Comparison of ENCODE assay signal across 11 cellular contexts in the genomic region with DNA sequence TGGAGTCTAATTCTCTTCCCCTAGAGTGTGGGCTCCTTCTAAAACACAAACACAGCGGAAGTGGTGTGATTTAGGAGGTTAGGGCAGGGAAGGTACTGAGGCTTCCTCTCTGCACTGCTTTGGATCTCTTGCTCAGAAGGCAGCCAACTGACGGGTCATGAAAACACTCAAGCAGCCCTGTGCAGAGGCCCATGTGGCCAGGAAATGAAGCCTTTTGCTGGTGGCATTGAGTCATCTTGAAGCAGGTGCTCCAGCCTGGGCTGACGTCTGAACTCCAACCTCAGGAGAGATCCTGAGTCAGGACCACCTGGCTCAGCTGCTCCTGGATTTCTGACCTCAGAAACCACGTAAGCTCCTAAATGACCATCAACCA.
DNase-seq lines count a peak whose midpoint lies in the region; ATAC-seq lines count a peak whose summit lies in the region.
"Had no signal": no experiment of that assay in that cellular context is flagged by ENCODE, and none has a peak within 500 bp of the region (broad histone marks: within the 10 kb centered on the region; RNA-seq: fewer than 3 reads in every experiment).

No MANE protein-coding gene starts in this region.

- peak overlapping the region; percentile 97 for H3K27ac Mint-ChIP-seq in activated naive CD8-positive, alpha-beta T cell treated with anti-CD3 and anti-CD28 coated beads, Interleukin-2, amount 10 ng/mL, durations not matched to agents 7 days and 5 days
- H3K27ac Mint-ChIP-seq in stimulated activated effector memory CD8-positive, alpha-beta T cell treated with anti-CD3 and anti-CD28 coated beads, Interleukin-12 subunit alpha, Interleukin-12 subunit beta, amount 100 ng/mL, for 72 hours = peak overlapping the region; percentile 72

- peak; percentile 27 for DNase-seq in NK-92 treated with Interleukin-12 subunit alpha and Interleukin-12 subunit beta, amount 100 ng/mL, for 24 hours (lab: John Stamatoyannopoulos, UW)
- no peak for DNase-seq in NK-92 (lab: John Stamatoyannopoulos, UW; ENCODE audit: unreplicated experiment)
- DNase-seq in activated CD4-positive, alpha-beta T cell treated with anti-CD3 and anti-CD28 coated beads, Interleukin-2, amount 50 U/mL, for 1 hour = peak; percentile 16
- DNase-seq in activated naive CD8-positive, alpha-beta T cell treated with anti-CD3 and anti-CD28 coated beads, Interleukin-2, amount 10 ng/mL, durations not matched to agents 7 days and 5 days = peak; percentile 60
- peak; percentile 27 to 62 for DNase-seq in stimulated activated effector memory CD8-positive, alpha-beta T cell treated with anti-CD3 and anti-CD28 coated beads, Interleukin-12 subunit alpha, Interleukin-12 subunit beta, amount 100 ng/mL, for 72 hours (ENCODE audit: low spot score in 2 of 2)
- no peak for DNase-seq in GM03348 (ENCODE audit: low spot score)
- DNase-seq: esophagus squamous epithelium, NCI-H446 treated with DMSO at 0.1 percent for 48 hours, pancreas had no signal

- H3K9me3 Mint-ChIP-seq in activated naive CD8-positive, alpha-beta T cell treated with anti-CD3 and anti-CD28 coated beads, Interleukin-2, amount 10 ng/mL, durations not matched to agents 7 days and 5 days = no peaks in the 10 kb centered on the region
- no peaks in the 10 kb centered on the region for H3K9me3 Mint-ChIP-seq in stimulated activated effector memory CD8-positive, alpha-beta T cell treated with anti-CD3 and anti-CD28 coated beads, Interleukin-12 subunit alpha, Interleukin-12 subunit beta, amount 100 ng/mL, for 72 hours

- H3K4me1 Mint-ChIP-seq in activated naive CD8-positive, alpha-beta T cell treated with anti-CD3 and anti-CD28 coated beads, Interleukin-2, amount 10 ng/mL, durations not matched to agents 7 days and 5 days = peaks cover 53% of the 10 kb centered on the region
- peaks cover 45% of the 10 kb centered on the region for H3K4me1 Mint-ChIP-seq in stimulated activated effector memory CD8-positive, alpha-beta T cell treated with anti-CD3 and anti-CD28 coated beads, Interleukin-12 subunit alpha, Interleukin-12 subunit beta, amount 100 ng/mL, for 72 hours

- H3K4me3 Mint-ChIP-seq in activated naive CD8-positive, alpha-beta T cell treated with anti-CD3 and anti-CD28 coated beads, Interleukin-2, amount 10 ng/mL, durations not matched to agents 7 days and 5 days = peak overlapping the region; percentile 72
- peak overlapping the region; percentile 46 for H3K4me3 Mint-ChIP-seq in stimulated activated effector memory CD8-positive, alpha-beta T cell treated with anti-CD3 and anti-CD28 coated beads, Interleukin-12 subunit alpha, Interleukin-12 subunit beta, amount 100 ng/mL, for 72 hours

- H3K36me3 Mint-ChIP-seq in activated naive CD8-positive, alpha-beta T cell treated with anti-CD3 and anti-CD28 coated beads, Interleukin-2, amount 10 ng/mL, durations not matched to agents 7 days and 5 days = no peaks in the 10 kb centered on the region
- H3K36me3 Mint-ChIP-seq in stimulated activated effector memory CD8-positive, alpha-beta T cell treated with anti-CD3 and anti-CD28 coated beads, Interleukin-12 subunit alpha, Interleukin-12 subunit beta, amount 100 ng/mL, for 72 hours = no peaks in the 10 kb centered on the region

- POLR2A ChIA-PET in activated naive CD8-positive, alpha-beta T cell treated with anti-CD3 and anti-CD28 coated beads, Interleukin-2, amount 10 ng/mL, durations not matched to agents 7 days and 5 days (lab: Charles Lee) = interaction anchor here (0.6 to 1.0 kb wide), 2 partner anchors 44 to 685 kb away, joined by 3 read pairs; no protein-coding TSS in a partner anchor

- ATAC-seq in activated naive CD8-positive, alpha-beta T cell treated with anti-CD3 and anti-CD28 coated beads, Interleukin-2, amount 10 ng/mL, durations not matched to agents 7 days and 5 days (ENCODE audit: low read depth) = peak; percentile 91
- ATAC-seq in stimulated activated effector memory CD8-positive, alpha-beta T cell treated with anti-CD3 and anti-CD28 coated beads, Interleukin-12 subunit alpha, Interleukin-12 subunit beta, amount 100 ng/mL, for 72 hours = peak; percentile 95
- ATAC-seq in GM21526 (IDR thresholded peaks at IDR 0.05; ENCODE audit: low FRiP score, unreplicated experiment) (no peak), HG02642 (IDR thresholded peaks at IDR 0.05; ENCODE audit: poor library complexity, unreplicated experiment) (no peak)
- ATAC-seq: pancreas had no signal

- H3K27me3 Mint-ChIP-seq in activated naive CD8-positive, alpha-beta T cell treated with anti-CD3 and anti-CD28 coated beads, Interleukin-2, amount 10 ng/mL, durations not matched to agents 7 days and 5 days = peaks cover 2% of the 10 kb centered on the region

Comparison
In these comparisons a context has a peak if more than half of its experiments do, and no peak if none do; other contexts are left out.
1. DNase-seq: peak in NK-92 treated with Interleukin-12 subunit alpha and Interleukin-12 subunit beta, amount 100 ng/mL, for 24 hours (single experiment), activated CD4-positive, alpha-beta T cell treated with anti-CD3 and anti-CD28 coated beads, Interleukin-2, amount 50 U/mL, for 1 hour (single experiment), activated naive CD8-positive, alpha-beta T cell treated with anti-CD3 and anti-CD28 coated beads, Interleukin-2, amount 10 ng/mL, durations not matched to agents 7 days and 5 days (single experiment) and stimulated activated effector memory CD8-positive, alpha-beta T cell treated with anti-CD3 and anti-CD28 coated beads, Interleukin-12 subunit alpha, Interleukin-12 subunit beta, amount 100 ng/mL, for 72 hours (2 of 2); none in NK-92 (single experiment) and GM03348 (single experiment).
2. ATAC-seq: peak in activated naive CD8-positive, alpha-beta T cell treated with anti-CD3 and anti-CD28 coated beads, Interleukin-2, amount 10 ng/mL, durations not matched to agents 7 days and 5 days (single experiment) and stimulated activated effector memory CD8-positive, alpha-beta T cell treated with anti-CD3 and anti-CD28 coated beads, Interleukin-12 subunit alpha, Interleukin-12 subunit beta, amount 100 ng/mL, for 72 hours (single experiment); none in GM21526 (single experiment) and HG02642 (single experiment).